ENCODE assay signal across 18 cellular contexts in the genomic region with DNA sequence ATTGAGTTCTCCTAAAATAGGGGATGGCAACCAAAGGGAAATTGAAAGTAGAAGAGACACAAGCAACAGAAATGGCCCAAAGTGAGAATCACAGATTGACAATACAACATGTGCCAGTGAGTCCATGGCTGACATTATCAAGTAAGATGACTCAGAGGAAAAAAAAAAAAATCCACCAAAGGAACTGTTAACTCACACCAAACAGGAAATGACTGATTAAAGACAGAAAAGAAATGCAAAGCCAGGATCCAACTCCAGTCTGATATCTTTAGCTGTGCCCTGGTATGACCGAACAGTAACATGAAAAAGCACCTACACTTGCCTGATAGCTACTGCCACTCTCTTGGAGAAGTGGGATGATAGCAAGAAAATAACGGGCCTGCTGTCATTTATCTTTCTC.
A peak's percentile ranks its signal among the peaks of the same experiment; 100 is the strongest.
DNase-seq lines count a peak whose midpoint lies in the region; ATAC-seq and TF ChIP-seq lines count a peak whose summit lies in the region.
"Had no signal": no experiment of that assay in that cellular context is flagged by ENCODE, and none has a peak within 500 bp of the region (broad histone marks: within the 10 kb centered on the region; RNA-seq: fewer than 3 reads in every experiment).

No MANE protein-coding gene starts in this region.

- peaks cover 2% of the 10 kb centered on the region; the same call in 1 of the 2 replicates for H3K9me3 ChIP-seq in IMR-90 (ENCODE audit: control insufficient read depth, insufficient read depth, low read length)
- H3K9me3 ChIP-seq in vagina, result no peaks in the 10 kb centered on the region
- H3K9me3 ChIP-seq: BE2C, esophagus squamous epithelium, pancreas had no signal

- H3K4me2 ChIP-seq in IMR-90 (ENCODE audit: low read depth, low read length), result peak overlapping the region; percentile 66; the same call in 1 of the 2 replicates

- TF ChIP-seq CTCF in AG10803 (conservative IDR thresholded peaks at IDR 0.05; ENCODE audit: low read length), result no peak
- no peak for TF ChIP-seq CTCF in IMR-90 (conservative IDR thresholded peaks at IDR 0.05; ENCODE audit: low read depth, low read length)
- TF ChIP-seq CTCF in astrocyte of the spinal cord (IDR thresholded peaks at IDR 0.05; ENCODE audit: low read depth, low read length), result no peak
- no peak for TF ChIP-seq CTCF in kidney epithelial cell (IDR thresholded peaks at IDR 0.05; ENCODE audit: insufficient read depth, low read length, poor library complexity, severe bottlenecking)
- no peak for TF ChIP-seq CTCF in vagina (IDR thresholded peaks at IDR 0.05)

- dilution Hi-C loops in IMR-90 (cut with HindIII; ENCODE audit: low sequenced_read_pairs, unreplicated experiment), result no loop called here

- no peak overlapping the region for H3K56ac ChIP-seq in IMR-90 (ENCODE audit: extremely low read depth, insufficient read depth, low read length)

- no peaks in the 10 kb centered on the region for H3K36me3 Mint-ChIP-seq in stimulated activated naive B cell treated with anti-CD40 and anti-IgM and Interleukin-4, amounts not matched to agents 10 μg/mL and 1 μg/mL and 100 μg/mL, for 72 hours

- H2BK5ac ChIP-seq in IMR-90 (ENCODE audit: low read depth, low read length, poor library complexity, severe bottlenecking), result no peak overlapping the region

- H3K23ac ChIP-seq in IMR-90 (ENCODE audit: low read depth, low read length), result no peak overlapping the region

- CTCF ChIA-PET in IMR-90 (lab: Yijun Ruan, JAX), result no interaction called here

- peak; percentile 63 for ATAC-seq in IMR-90 (ENCODE audit: low read depth)
- no peak for ATAC-seq in stimulated activated naive B cell treated with anti-CD40 and anti-IgM and Interleukin-4, amounts not matched to agents 10 μg/mL and 1 μg/mL and 100 μg/mL, for 72 hours (replicated peaks)
- ATAC-seq: activated T-cell treated with anti-CD3 and anti-CD28 coated beads, Interleukin-2, amount 50 U/mL, for 4 hours; pancreas; WTC11 had no signal

- no peaks in the 10 kb centered on the region for H3K27me3 Mint-ChIP-seq in stimulated activated naive B cell treated with anti-CD40 and anti-IgM and Interleukin-4, amounts not matched to agents 10 μg/mL and 1 μg/mL and 100 μg/mL, for 72 hours

- H4K5ac ChIP-seq in IMR-90 (ENCODE audit: low read depth, low read length), result peak overlapping the region; percentile 48; the same call in 1 of the 2 replicates

- H4K20me1 ChIP-seq in IMR-90 (ENCODE audit: insufficient read depth, low read length), result no peaks in the 10 kb centered on the region

- no peak overlapping the region for H2BK20ac ChIP-seq in IMR-90 (ENCODE audit: low read depth, low read length)

- H2AFZ ChIP-seq in IMR-90 (replicated peaks; ENCODE audit: low read length, poor library complexity), result no peak overlapping the region

- TF ChIP-seq POLR2A in IMR-90 (IDR thresholded peaks at IDR 0.05; ENCODE audit: low read depth, low read length) (no peak), vagina (IDR thresholded peaks at IDR 0.05) (no peak)

- H3K4me1 Mint-ChIP-seq in stimulated activated naive B cell treated with anti-CD40 and anti-IgM and Interleukin-4, amounts not matched to agents 10 μg/mL and 1 μg/mL and 100 μg/mL, for 72 hours, result no peaks in the 10 kb centered on the region

- no peak overlapping the region for H3K18ac ChIP-seq in IMR-90 (ENCODE audit: low read depth, low read length)

- H3K9ac ChIP-seq in IMR-90 (ENCODE audit: low read depth, low read length), result no peak overlapping the region

- H3K9me3 Mint-ChIP-seq in stimulated activated naive B cell treated with anti-CD40 and anti-IgM and Interleukin-4, amounts not matched to agents 10 μg/mL and 1 μg/mL and 100 μg/mL, for 72 hours, result peaks cover 4 to 9% of the 10 kb centered on the region in 2 donors

- H4K8ac ChIP-seq in IMR-90 (ENCODE audit: low read depth in 2 of 2, low read length in 2 of 2), result no peak overlapping the region

- POLR2A ChIA-PET in IMR-90 (lab: Charles Lee; ENCODE audit: unreplicated experiment), result no interaction called here

- TF ChIP-seq RAD21 in IMR-90 (IDR thresholded peaks at IDR 0.05; ENCODE audit: low read length), result no peak

- BruUV-seq in IMR-90 (replicated peaks; lab: Mats Ljungman, UMichigan), result no TSS peak

- no peak overlapping the region for H3K4me3 ChIP-seq in AG10803 (ENCODE audit: low read length)
- H3K4me3 ChIP-seq in IMR-90 (ENCODE audit: insufficient read depth, low read depth, low read length), result no peak overlapping the region
- H3K4me3 ChIP-seq in astrocyte of the spinal cord (ENCODE audit: low read depth, low read length), result no peak overlapping the region
- no peak overlapping the region for H3K4me3 ChIP-seq in kidney epithelial cell (ENCODE audit: low read depth, low read length)
- no peak overlapping the region for H3K4me3 ChIP-seq in vagina
- H3K4me3 ChIP-seq: cardiac muscle cell, esophagus squamous epithelium, pancreas had no signal

- DNase-seq in AG10803 (ENCODE audit: low read depth) (peak; percentile 42), IMR-90 (peak; percentile 79), astrocyte of the spinal cord (ENCODE audit: low read depth, low spot score) (peak; percentile 64), kidney epithelial cell (ENCODE audit: low read depth) (peak; percentile 31), NCI-H2107 treated with DMSO at 0.1 percent for 48 hours (lab: John Stamatoyannopoulos, UW; ENCODE audit: unreplicated experiment) (no peak), vagina (ENCODE audit: extremely low spot score in 2 of 2) (no peak), DMS79 (lab: John Stamatoyannopoulos, UW) (no peak)
- DNase-seq in stimulated activated naive B cell treated with anti-CD40 and anti-IgM and Interleukin-4, amounts not matched to agents 10 μg/mL and 1 μg/mL and 100 μg/mL, for 72 hours, result no peak
- DNase-seq: activated T-cell treated with anti-CD3 and anti-CD28 coated beads, Interleukin-2, amount 50 U/mL, for 4 hours; BE2C; esophagus squamous epithelium; H9; KBM-7; pancreas; Right ventricle myocardium superior; substantia nigra had no signal

- H3K4ac ChIP-seq in IMR-90 (ENCODE audit: low read depth, low read length), result no peak overlapping the region; the same call in 1 of the 2 replicates

- H2AK5ac ChIP-seq in IMR-90 (ENCODE audit: low read depth, low read length), result no peak overlapping the region

- H3K27ac Mint-ChIP-seq in stimulated activated naive B cell treated with anti-CD40 and anti-IgM and Interleukin-4, amounts not matched to agents 10 μg/mL and 1 μg/mL and 100 μg/mL, for 72 hours, result no peak overlapping the region
- H3K27ac Mint-ChIP-seq: H9, WTC11 had no signal

- intact Hi-C loops in IMR-90 (cut with micrococcal nuclease) (no loop called here), vagina (cut with DNase I) (no loop called here)

- no peak overlapping the region for H4K91ac ChIP-seq in IMR-90 (ENCODE audit: insufficient read depth, low read depth, low read length)

- no peak overlapping the region for H3K4me3 Mint-ChIP-seq in stimulated activated naive B cell treated with anti-CD40 and anti-IgM and Interleukin-4, amounts not matched to agents 10 μg/mL and 1 μg/mL and 100 μg/mL, for 72 hours
- H3K4me3 Mint-ChIP-seq: activated T-cell treated with anti-CD3 and anti-CD28 coated beads, Interleukin-2, amount 50 U/mL, for 4 hours; H9; WTC11 had no signal

- peaks cover 3% of the 10 kb centered on the region; the same call in 1 of the 2 replicates for H3K4me1 ChIP-seq in IMR-90 (ENCODE audit: control insufficient read depth, insufficient read depth, low read length)
- no peaks in the 10 kb centered on the region for H3K4me1 ChIP-seq in vagina
- H3K4me1 ChIP-seq: BE2C, esophagus squamous epithelium, pancreas had no signal

- 0 out of 2 replicates have a peak overlapping the region, but pooled peaks have one; percentile 0 for H3K14ac ChIP-seq in IMR-90 (replicated peaks; ENCODE audit: low read depth, low read length)

- H3K9me1 ChIP-seq in IMR-90 (ENCODE audit: insufficient read depth, low read length), result no peaks in the 10 kb centered on the region

- H3K27me3 ChIP-seq in IMR-90 (ENCODE audit: control insufficient read depth, insufficient read depth, low read length), result no peaks in the 10 kb centered on the region
- no peaks in the 10 kb centered on the region for H3K27me3 ChIP-seq in kidney epithelial cell (ENCODE audit: control insufficient read depth, insufficient read depth, low read length)
- no peaks in the 10 kb centered on the region for H3K27me3 ChIP-seq in vagina
- H3K27me3 ChIP-seq: cardiac muscle cell, esophagus squamous epithelium, pancreas had no signal

- whole genome bisulfite sequencing in IMR-90 (ENCODE audit: extremely low coverage in 2 of 2, insufficient read length in 1 of 2), 2 experiments, result no CpG with 5 or more reads among the region's 2 CpGs

- H3K79me1 ChIP-seq in IMR-90 (ENCODE audit: low read depth in 1 of 2, low read length in 2 of 2), result no peaks in the 10 kb centered on the region

- no peak overlapping the region; the same call in 2 of the 3 replicates for H2BK15ac ChIP-seq in IMR-90 (ENCODE audit: low read depth, low read length)

- in situ Hi-C loops in IMR-90 (cut with MboI; ENCODE audit: low sequenced_read_pairs), result no loop called here
- in situ Hi-C loops in astrocyte of the spinal cord (cut with HindIII; ENCODE audit: low sequenced_read_pairs), result no loop called here

- H3K27ac ChIP-seq in IMR-90 (ENCODE audit: insufficient read depth, low read length) (no peak overlapping the region), vagina (no peak overlapping the region)
- H3K27ac ChIP-seq: cardiac muscle cell, esophagus squamous epithelium, pancreas had no signal

- H2BK120ac ChIP-seq in IMR-90 (ENCODE audit: low read depth, low read length), result peak overlapping the region; percentile 26; the same call in 1 of the 2 replicates

- H3K36me3 ChIP-seq in IMR-90 (ENCODE audit: control insufficient read depth, insufficient read depth, low read length) (no peaks in the 10 kb centered on the region), kidney epithelial cell (ENCODE audit: control insufficient read depth, insufficient read depth, low read length) (no peaks in the 10 kb centered on the region), vagina (no peaks in the 10 kb centered on the region)
- H3K36me3 ChIP-seq: BE2C, cardiac muscle cell, esophagus squamous epithelium, pancreas had no signal

- no peak overlapping the region for H2AK9ac ChIP-seq in IMR-90 (replicated peaks; ENCODE audit: low read depth, low read length, poor library complexity)

TF ChIP-seq in IMR-90, 13 proteins besides CTCF, POLR2A, EP300 and RAD21 (continues in another document):
- TF ChIP-seq CEBPB (IDR thresholded peaks at IDR 0.05; ENCODE audit: low read depth, low read length) (no peak), NFE2L2 (IDR thresholded peaks at IDR 0.05; ENCODE audit: low read depth, low read length) (no peak), BHLHE40 (IDR thresholded peaks at IDR 0.05; ENCODE audit: low read depth, low read length) (peak; percentile 57)
- TF ChIP-seq, protein P1, sequence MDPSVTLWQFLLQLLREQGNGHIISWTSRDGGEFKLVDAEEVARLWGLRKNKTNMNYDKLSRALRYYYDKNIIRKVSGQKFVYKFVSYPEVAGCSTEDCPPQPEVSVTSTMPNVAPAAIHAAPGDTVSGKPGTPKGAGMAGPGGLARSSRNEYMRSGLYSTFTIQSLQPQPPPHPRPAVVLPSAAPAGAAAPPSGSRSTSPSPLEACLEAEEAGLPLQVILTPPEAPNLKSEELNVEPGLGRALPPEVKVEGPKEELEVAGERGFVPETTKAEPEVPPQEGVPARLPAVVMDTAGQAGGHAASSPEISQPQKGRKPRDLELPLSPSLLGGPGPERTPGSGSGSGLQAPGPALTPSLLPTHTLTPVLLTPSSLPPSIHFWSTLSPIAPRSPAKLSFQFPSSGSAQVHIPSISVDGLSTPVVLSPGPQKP (IDR thresholded peaks at IDR 0.05; ENCODE audit: borderline replicate concordance, low read depth, low read length), result no peak

Comparison
In these comparisons a context has a peak if more than half of its experiments do, and no peak if none do; other contexts are left out.
1. DNase-seq: peak in AG10803 (single experiment), IMR-90 (single experiment), astrocyte of the spinal cord (single experiment) and kidney epithelial cell (single experiment); none in NCI-H2107 treated with DMSO at 0.1 percent for 48 hours (single experiment), stimulated activated naive B cell treated with anti-CD40 and anti-IgM and Interleukin-4, amounts not matched to agents 10 μg/mL and 1 μg/mL and 100 μg/mL, for 72 hours (single experiment), vagina (0 of 2) and DMS79 (single experiment).